ENCODE assay signal across 13 cellular contexts in genomic region chr4:153655928-153656327, GRCh38. TPM values are rescaled to one million over a fixed set of nuclear protein-coding genes. Genes with fewer than 3 reads are reported as not detected.
DNase-seq lines count a peak whose midpoint lies in the region; ATAC-seq, FAIRE-seq and TF ChIP-seq lines count a peak whose summit lies in the region.
"Had no signal": no experiment of that assay in that cellular context is flagged by ENCODE, and none has a peak within 500 bp of the region (broad histone marks: within the 10 kb centered on the region; RNA-seq: fewer than 3 reads in every experiment).

No MANE protein-coding gene starts in this region.

- DNase-seq in HepG2 (ENCODE audit: low spot score) (no peak), fibroblast of mammary gland (ENCODE audit: low read depth) (peak; percentile 38), PC-9 (no peak), Caco-2 (no peak)
- no peak for DNase-seq in naive thymus-derived CD4-positive, alpha-beta T cell
- DNase-seq in activated naive CD4-positive, alpha-beta T cell (lab: John Stamatoyannopoulos, UW) = no peak
- DNase-seq: NCI-H187 treated with DMSO at 0.1 percent for 48 hours, T-helper 9 cell had no signal

- TF ChIP-seq RAD21 in liver (IDR thresholded peaks at IDR 0.05) (peak in 1 of 2 donors; percentile 9), HepG2 (CRISPR knock-in tag; IDR thresholded peaks at IDR 0.05) (no peak)

- no peak for TF ChIP-seq CTCF in liver (IDR thresholded peaks at IDR 0.05; ENCODE audit: low read depth, low read length, missing input control)
- TF ChIP-seq CTCF in HepG2 (CRISPR knock-in tag; IDR thresholded peaks at IDR 0.05) = no peak
- no peak for TF ChIP-seq CTCF in fibroblast of mammary gland (conservative IDR thresholded peaks at IDR 0.05; ENCODE audit: control insufficient read depth, insufficient read depth, low read depth, low read length)
- TF ChIP-seq CTCF in PC-9 (conservative IDR thresholded peaks at IDR 0.05) = no peak
- TF ChIP-seq CTCF in Caco-2 (IDR thresholded peaks at IDR 0.05; ENCODE audit: insufficient read depth in 1 of 2, low read depth in 1 of 2, low read length in 1 of 2, severe bottlenecking in 1 of 2, unreplicated experiment in 1 of 2) = no peak

- in situ Hi-C loops in HepG2 (cut with HindIII; ENCODE audit: extremely low pct_ligation_motif_present, low pct_unique_long_range_greater_than_20kb) = no loop called here

- H3K36me3 ChIP-seq in liver (ENCODE audit: control insufficient read depth in 4 of 4, insufficient read depth in 3 of 4, low read depth in 1 of 4, low read length in 3 of 4) (no peaks in the 10 kb centered on the region), HepG2 (replicated peaks in 1 of 2; ENCODE audit: control insufficient read depth in 1 of 2, insufficient read depth in 2 of 2, low read length in 2 of 2) (no peaks in the 10 kb centered on the region), PC-9 (ENCODE audit: low read depth) (no peaks in the 10 kb centered on the region), Caco-2 (ENCODE audit: control insufficient read depth, insufficient read depth, low read length) (no peaks in the 10 kb centered on the region)
- H3K36me3 ChIP-seq in naive thymus-derived CD4-positive, alpha-beta T cell (ENCODE audit: control insufficient read depth in 2 of 3, insufficient read depth in 3 of 3, low read length in 3 of 3) = no peaks in the 10 kb centered on the region

- H2AFZ ChIP-seq in HepG2 (ENCODE audit: low read length) = no peak overlapping the region
- H2AFZ ChIP-seq in PC-9 = no peak overlapping the region

- H3K36me3 Mint-ChIP-seq in naive thymus-derived CD4-positive, alpha-beta T cell = peaks cover 0 to 6% (median 0%) of the 10 kb centered on the region in 5 donors
- H3K36me3 Mint-ChIP-seq in Caco-2 (ENCODE audit: insufficient read depth, unreplicated experiment) = no peaks in the 10 kb centered on the region

- ATAC-seq in HepG2 (no peak), GM21529 (IDR thresholded peaks at IDR 0.05; ENCODE audit: unreplicated experiment) (no peak)
- ATAC-seq in naive thymus-derived CD4-positive, alpha-beta T cell = peak; percentile 15
- ATAC-seq: A549 had no signal

- peaks cover 0 to 2% (median 0%) of the 10 kb centered on the region in 11 donors for H3K9me3 Mint-ChIP-seq in naive thymus-derived CD4-positive, alpha-beta T cell
- H3K9me3 Mint-ChIP-seq in Caco-2 (ENCODE audit: unreplicated experiment) = no peaks in the 10 kb centered on the region

- H3K79me2 ChIP-seq in HepG2 (ENCODE audit: insufficient read depth, low read length) (no peaks in the 10 kb centered on the region), PC-9 (ENCODE audit: low read depth) (no peaks in the 10 kb centered on the region)

- BruUV-seq in HepG2 (replicated peaks; lab: Mats Ljungman, UMichigan) (no TSS peak), PC-9 (replicated peaks; lab: Mats Ljungman, UMichigan) (no TSS peak), Caco-2 (replicated peaks; lab: Mats Ljungman, UMichigan) (no TSS peak)

- CTCF ChIA-PET in HepG2 (lab: Yijun Ruan, JAX; ENCODE audit: low intra/inter-chr PET ratio, low total read pairs) = no interaction called here
- CTCF ChIA-PET in naive thymus-derived CD4-positive, alpha-beta T cell (lab: Charles Lee) = no interaction called here
- CTCF ChIA-PET in PC-9 (lab: Charles Lee) = no interaction called here
- CTCF ChIA-PET in Caco-2 (lab: Charles Lee) = no interaction called here

- POLR2A ChIA-PET in HepG2 (lab: Yijun Ruan, JAX) (no interaction called here), PC-9 (lab: Charles Lee; ENCODE audit: unreplicated experiment) (no interaction called here), Caco-2 (lab: Charles Lee) (no interaction called here)
- POLR2A ChIA-PET in naive thymus-derived CD4-positive, alpha-beta T cell (lab: Charles Lee) = no interaction called here

- peaks cover 10 to 31% (median 19%) of the 10 kb centered on the region in 7 donors for H3K4me1 Mint-ChIP-seq in naive thymus-derived CD4-positive, alpha-beta T cell
- H3K4me1 Mint-ChIP-seq in Caco-2 (ENCODE audit: low read depth, unreplicated experiment) = no peaks in the 10 kb centered on the region

- H3K4me3 ChIP-seq in liver (ENCODE audit: low read depth in 1 of 3, low read length in 3 of 3) (no peak overlapping the region), HepG2 (replicated peaks in 1 of 3; ENCODE audit: insufficient read depth in 1 of 3, low read depth in 2 of 3, low read length in 3 of 3) (no peak overlapping the region), fibroblast of mammary gland (ENCODE audit: control insufficient read depth, low read depth, low read length) (no peak overlapping the region), PC-9 (no peak overlapping the region), Caco-2 (ENCODE audit: low read depth, low read length) (no peak overlapping the region)
- no peak overlapping the region for H3K4me3 ChIP-seq in naive thymus-derived CD4-positive, alpha-beta T cell (ENCODE audit: low read length)
- H3K4me3 ChIP-seq: A549, smooth muscle cell had no signal

- no peak overlapping the region for H3K4me3 Mint-ChIP-seq in naive thymus-derived CD4-positive, alpha-beta T cell
- H3K4me3 Mint-ChIP-seq in Caco-2 (ENCODE audit: unreplicated experiment) = no peak overlapping the region

- 29% methylated on average over 4 of the region's 4 CpGs for WGBS in liver
- 36% methylated on average over 4 of the region's 4 CpGs for WGBS in HepG2 (ENCODE audit: low lambda C conversion rate)

- H4K20me1 ChIP-seq in HepG2 (ENCODE audit: insufficient read depth, low read length) (no peaks in the 10 kb centered on the region), PC-9 (ENCODE audit: insufficient read depth) (no peaks in the 10 kb centered on the region)

- H3F3A ChIP-seq in PC-9 (ENCODE audit: insufficient read depth, low read depth) = peaks cover 5% of the 10 kb centered on the region; the same call in 1 of the 2 replicates

- H3K9me2 ChIP-seq in PC-9 (ENCODE audit: insufficient read depth) = no peaks in the 10 kb centered on the region

- peak overlapping the region; percentile 29 to 82 for H3K27ac ChIP-seq in liver (ENCODE audit: low read depth in 1 of 2, low read length in 2 of 2)
- H3K27ac ChIP-seq in HepG2 (ENCODE audit: extremely low read length, insufficient read depth, low read length) = no peak overlapping the region
- H3K27ac ChIP-seq in naive thymus-derived CD4-positive, alpha-beta T cell (ENCODE audit: low read depth, low read length) = no peak overlapping the region
- no peak overlapping the region for H3K27ac ChIP-seq in PC-9
- H3K27ac ChIP-seq: A549 had no signal

- no peak for TF ChIP-seq EP300 in HepG2 (IDR thresholded peaks at IDR 0.05; ENCODE audit: low read depth in 2 of 2, low read length in 2 of 2)
- no peak for TF ChIP-seq EP300 in HepG2 (CRISPR knock-in tag; IDR thresholded peaks at IDR 0.05; ENCODE audit: borderline replicate concordance)

- H3K27me3 ChIP-seq in liver (ENCODE audit: control insufficient read depth in 4 of 4, insufficient read depth in 4 of 4, low read length in 3 of 4) (no peaks in the 10 kb centered on the region), HepG2 (ENCODE audit: control insufficient read depth in 1 of 2, insufficient read depth in 2 of 2, low read length in 2 of 2) (0 out of 5 replicates have a peak, but pooled peaks cover 0 to 4% of the 10 kb centered on the region in 2 experiments), PC-9 (ENCODE audit: insufficient read depth, low read depth) (no peaks in the 10 kb centered on the region), Caco-2 (replicated peaks; ENCODE audit: control insufficient read depth, insufficient read depth, low read length) (no peaks in the 10 kb centered on the region)
- H3K27me3 ChIP-seq in naive thymus-derived CD4-positive, alpha-beta T cell (ENCODE audit: control insufficient read depth in 2 of 2, insufficient read depth in 2 of 2, low read length in 2 of 2) = no peaks in the 10 kb centered on the region

- H3K27me3 Mint-ChIP-seq in naive thymus-derived CD4-positive, alpha-beta T cell = peaks cover 0 to 16% (median 7%) of the 10 kb centered on the region in 5 donors
- peaks cover 3% of the 10 kb centered on the region for H3K27me3 Mint-ChIP-seq in Caco-2 (ENCODE audit: insufficient read depth, unreplicated experiment)

- H3K9me3 ChIP-seq in liver (ENCODE audit: control insufficient read depth in 4 of 4, low read length in 3 of 4) (no peaks in the 10 kb centered on the region), HepG2 (ENCODE audit: low read length) (no peaks in the 10 kb centered on the region), PC-9 (ENCODE audit: insufficient read depth, low read depth) (no peaks in the 10 kb centered on the region), Caco-2 (no peaks in the 10 kb centered on the region)
- H3K9me3 ChIP-seq in naive thymus-derived CD4-positive, alpha-beta T cell (ENCODE audit: control insufficient read depth in 2 of 3, low read length in 3 of 3) = no peaks in the 10 kb centered on the region
- H3K9me3 ChIP-seq: A549 had no signal

- peaks cover 4 to 13% (median 11%) of the 10 kb centered on the region in 4 donors for H3K4me1 ChIP-seq in liver (ENCODE audit: control insufficient read depth in 4 of 4, insufficient read depth in 4 of 4, low read length in 3 of 4)
- H3K4me1 ChIP-seq in HepG2 (ENCODE audit: insufficient read depth, low read length) = no peaks in the 10 kb centered on the region
- peaks cover 16% of the 10 kb centered on the region in 2 donors for H3K4me1 ChIP-seq in naive thymus-derived CD4-positive, alpha-beta T cell (ENCODE audit: control insufficient read depth in 2 of 2, insufficient read depth in 2 of 2, low read length in 2 of 2)
- peaks cover 19% of the 10 kb centered on the region for H3K4me1 ChIP-seq in PC-9 (replicated peaks; ENCODE audit: insufficient read depth)
- H3K4me1 ChIP-seq in Caco-2 = no peaks in the 10 kb centered on the region
- H3K4me1 ChIP-seq: A549 had no signal

- no peak for FAIRE-seq in HepG2 (lab: Jason Lieb, UNC)
- FAIRE-seq: A549, HTR-8/SVneo had no signal

- no peak overlapping the region for H3K9ac ChIP-seq in liver (ENCODE audit: low read depth in 1 of 2, low read length in 2 of 2)
- H3K9ac ChIP-seq in HepG2 (ENCODE audit: insufficient read depth, low read depth, low read length) = no peak overlapping the region

- TF ChIP-seq POLR2A in HepG2 (IDR thresholded peaks at IDR 0.05; ENCODE audit: insufficient read depth in 1 of 2, low read depth in 2 of 2, low read length in 2 of 2) = no peak

- intact Hi-C loops in HepG2 (cut with micrococcal nuclease; ENCODE audit: unreplicated experiment) = no loop called here
- intact Hi-C loops in naive thymus-derived CD4-positive, alpha-beta T cell (cut with micrococcal nuclease) = no loop called here
- intact Hi-C loops in PC-9 (cut with micrococcal nuclease; ENCODE audit: unreplicated experiment) = no loop called here
- intact Hi-C loops in Caco-2 (cut with micrococcal nuclease; ENCODE audit: unreplicated experiment) = no loop called here

- H3K4me2 ChIP-seq in HepG2 (ENCODE audit: low read depth, low read length) (no peak overlapping the region), PC-9 (no peak overlapping the region)
- H3K4me2 ChIP-seq: A549, smooth muscle cell had no signal

- peak overlapping the region in 1 of 9 donors; percentile 1 for H3K27ac Mint-ChIP-seq in naive thymus-derived CD4-positive, alpha-beta T cell
- H3K27ac Mint-ChIP-seq in Caco-2 (ENCODE audit: unreplicated experiment) = no peak overlapping the region

RNA-seq across cellular contexts. Expression of gene TLR2, which starts 28.2 kb away (rescaled TPM):
- total RNA-seq in liver (10 to 100 TPM in 1 of 2 donors, 1 to 10 TPM in 1; 6.8 to 15.6 TPM), HepG2 (2016; rRNA removed; fragmentation: Illumina TruSeq; extraction: Trizol) (0.20 and 0.73 TPM in 2 replicates), PC-9 (2021) (0.55 and 1.1 TPM in 2 replicates), Caco-2 (2022) (7.8 and 11.0 TPM in 2 replicates)
- polyA plus RNA-seq in liver (1 to 10 TPM; 2.9 to 5.6 TPM), HepG2 (2011; rRNA removed) (0.48 and 0.63 TPM in 2 replicates)
- 0.10 TPM in 1 of 2 replicates, not detected in the other for total RNA-seq in HepG2 (2016; cell fraction: cytosol; rRNA removed; fragmentation: Illumina TruSeq; extraction: Trizol; ENCODE audit: low read depth)
- total RNA-seq in HepG2 (2016; cell fraction: insoluble cytoplasmic fraction; rRNA removed; fragmentation: Illumina TruSeq; extraction: Trizol) = 0.24 and 0.61 TPM in 2 replicates
- 0.12 and 0.17 TPM in 2 replicates for total RNA-seq in HepG2 (2016; cell fraction: membrane; rRNA removed; fragmentation: Illumina TruSeq; extraction: Trizol)
- total RNA-seq in HepG2 (2016; cell fraction: nucleus; rRNA removed; fragmentation: Illumina TruSeq; extraction: Trizol) = 2.1 and 2.2 TPM in 2 replicates
- 0.09 and 0.12 TPM in 2 replicates for polyA plus RNA-seq in HepG2 (2011; cell fraction: cytosol; rRNA removed)
- 2.3 and 2.4 TPM in 2 replicates for polyA plus RNA-seq in HepG2 (2011; cell fraction: nucleus; rRNA removed)
- polyA plus RNA-seq in HepG2 (2012) = 0.29 and 0.55 TPM in 2 replicates
- 0.07 TPM in 1 of 2 replicates, not detected in the other for polyA plus RNA-seq in HepG2 (2016; cell fraction: cytosol; fragmentation: Illumina TruSeq; extraction: Trizol; ENCODE audit: low read depth)
- 0.15 and 0.40 TPM in 2 replicates for polyA plus RNA-seq in HepG2 (2016; cell fraction: insoluble cytoplasmic fraction; fragmentation: Illumina TruSeq; extraction: Trizol; ENCODE audit: low read depth)
- polyA plus RNA-seq in HepG2 (2016; cell fraction: membrane; fragmentation: Illumina TruSeq; extraction: Trizol; ENCODE audit: low read depth) = 0.10 TPM in 1 of 2 replicates, not detected in the other
- polyA plus RNA-seq in HepG2 (2016; cell fraction: nucleus; fragmentation: Illumina TruSeq; extraction: Trizol; ENCODE audit: insufficient read depth, low read depth) = 2.7 and 3.2 TPM in 2 replicates
- 0.40 TPM in 1 of 2 replicates, not detected in the other for polyA minus RNA-seq in HepG2 (2011; rRNA and poly(A)+ RNA removed; ENCODE audit: low replicate concordance)
- not detected in 2 replicates for polyA minus RNA-seq in HepG2 (2011; cell fraction: cytosol; rRNA and poly(A)+ RNA removed)
- 5.7 TPM in 2 replicates for polyA minus RNA-seq in HepG2 (2011; cell fraction: nucleus; rRNA and poly(A)+ RNA removed)
- 10 to 100 TPM in 2 of 5 experiments, 1 to 10 TPM in 3; 3.3 to 84.2 (median 6.6) TPM for total RNA-seq in naive thymus-derived CD4-positive, alpha-beta T cell
- 1 to 10 TPM; 1.0 to 1.2 TPM for polyA plus RNA-seq in naive thymus-derived CD4-positive, alpha-beta T cell
- total RNA-seq: smooth muscle cell had no signal
- polyA plus RNA-seq: smooth muscle cell had no signal

Comparison
In these comparisons a context has a peak if more than half of its experiments do, and no peak if none do; other contexts are left out.
1. H3K27ac ChIP-seq: peak in liver (2 of 2); none in HepG2 (single experiment), naive thymus-derived CD4-positive, alpha-beta T cell (single experiment) and PC-9 (single experiment).